In genomic region chr14:38257500-38257899, GRCh38 we compare ENCODE assay signal across 1 cellular context.
TF ChIP-seq lines count a peak whose summit lies in the region.

No MANE protein-coding gene starts in this region.

TF ChIP-seq in HepG2, 621 proteins besides CTCF, POLR2A, EP300 and RAD21:
- no peak for TF ChIP-seq SKI (IDR thresholded peaks at IDR 0.05; ENCODE audit: partially characterized antibody)
- peak; percentile 66 for TF ChIP-seq MAFF (IDR thresholded peaks at IDR 0.05; ENCODE audit: low read depth, low read length)
- peak; percentile 47 to 54; a peak in 3 of 4 replicates for TF ChIP-seq MAFK (conservative IDR thresholded peaks at IDR 0.05 in 1 of 2, IDR thresholded peaks at IDR 0.05 in 1 of 2; ENCODE audit: low read length in 2 of 2)
TF ChIP-seq in HepG2: peak in this region for 2.
